ENCODE assay signal across 8 cellular contexts in genomic region chr5:180494510-180495181, GRCh38. TPM values are rescaled to one million over a fixed set of nuclear protein-coding genes. Genes with fewer than 3 reads are reported as not detected.
DNase-seq lines count a peak whose midpoint lies in the region; ATAC-seq and TF ChIP-seq lines count a peak whose summit lies in the region.

No MANE protein-coding gene starts in this region.

- no TSS peak for BruUV-seq in IMR-90 (replicated peaks; lab: Mats Ljungman, UMichigan)

- DNase-seq in GM03348 (ENCODE audit: low spot score) (peak; percentile 77), IMR-90 (no peak), erythroblast (lab: John Stamatoyannopoulos, UW) (peak; percentile 76 to 82), NCI-H524 treated with DMSO at 0.1 percent for 48 hours (lab: John Stamatoyannopoulos, UW) (no peak)
- peak; percentile 60 for DNase-seq in activated CD8-positive, alpha-beta memory T cell treated with anti-CD3 and anti-CD28 coated beads, Interleukin-2, amount 50 U/mL, for 4 hours
- peak in 1 of 2 donors; percentile 70 for DNase-seq in stimulated activated effector memory CD8-positive, alpha-beta T cell treated with anti-CD3 and anti-CD28 coated beads, Interleukin-12 subunit alpha, Interleukin-12 subunit beta, amount 100 ng/mL, for 72 hours (ENCODE audit: low spot score in 2 of 2)

- peak overlapping the region; percentile 16; the same call in 1 of the 2 replicates for H3K4ac ChIP-seq in IMR-90 (ENCODE audit: low read depth, low read length)

- peak overlapping the region; percentile 84 for H3K27ac ChIP-seq in IMR-90 (ENCODE audit: insufficient read depth, low read length)
- H3K27ac ChIP-seq in muscle layer of colon (ENCODE audit: low read depth, low read length) = peak overlapping the region; percentile 78

- H3K4me3 ChIP-seq in IMR-90 (ENCODE audit: insufficient read depth, low read depth, low read length) = peak overlapping the region; percentile 90
- peak overlapping the region; percentile 87 to 92 for H3K4me3 ChIP-seq in muscle layer of colon (ENCODE audit: low read depth in 1 of 2, low read length in 2 of 2)

- peak overlapping the region; percentile 90 for H3K4me3 Mint-ChIP-seq in stimulated activated effector memory CD8-positive, alpha-beta T cell treated with anti-CD3 and anti-CD28 coated beads, Interleukin-12 subunit alpha, Interleukin-12 subunit beta, amount 100 ng/mL, for 72 hours

- H3K56ac ChIP-seq in IMR-90 (ENCODE audit: extremely low read depth, insufficient read depth, low read length) = 0 out of 2 replicates have a peak overlapping the region, but pooled peaks have one; percentile 4

- WGBS in IMR-90 (ENCODE audit: extremely low coverage in 2 of 2, insufficient read length in 1 of 2), 2 experiments = 1% methylated on average over 16 of the region's 92 CpGs; no CpG with 5 or more reads in 1 of the 2 experiments

- H3K18ac ChIP-seq in IMR-90 (ENCODE audit: low read depth, low read length) = no peak overlapping the region; the same call in 1 of the 2 replicates

- H3K9me3 ChIP-seq in IMR-90 (ENCODE audit: control insufficient read depth, insufficient read depth, low read length) (no peaks in the 10 kb centered on the region), muscle layer of colon (ENCODE audit: low read length) (no peaks in the 10 kb centered on the region)

- no peak for TF ChIP-seq RAD21 in IMR-90 (IDR thresholded peaks at IDR 0.05; ENCODE audit: low read length)

- peak overlapping the region; percentile 35 for H2BK5ac ChIP-seq in IMR-90 (ENCODE audit: low read depth, low read length, poor library complexity, severe bottlenecking)

- H2AK5ac ChIP-seq in IMR-90 (ENCODE audit: low read depth, low read length) = no peak overlapping the region

- no peaks in the 10 kb centered on the region for H3K9me3 Mint-ChIP-seq in stimulated activated effector memory CD8-positive, alpha-beta T cell treated with anti-CD3 and anti-CD28 coated beads, Interleukin-12 subunit alpha, Interleukin-12 subunit beta, amount 100 ng/mL, for 72 hours

- H3K79me1 ChIP-seq in IMR-90 (ENCODE audit: low read depth in 1 of 2, low read length in 2 of 2) = peaks cover 17 to 37% of the 10 kb centered on the region in 2 experiments; a peak in 3 of 4 replicates

- H3K4me1 ChIP-seq in IMR-90 (ENCODE audit: control insufficient read depth, insufficient read depth, low read length) (peaks cover 7% of the 10 kb centered on the region), muscle layer of colon (ENCODE audit: insufficient read depth, low read length) (peaks cover 18% of the 10 kb centered on the region)

- in situ Hi-C loops in IMR-90 (cut with MboI; ENCODE audit: low sequenced_read_pairs) = no loop called here

- peak overlapping the region; percentile 97 for H2AFZ ChIP-seq in IMR-90 (replicated peaks; ENCODE audit: low read length, poor library complexity)

- no peak overlapping the region for H2BK20ac ChIP-seq in IMR-90 (ENCODE audit: low read depth, low read length)

- peaks cover 6% of the 10 kb centered on the region for H3K36me3 ChIP-seq in IMR-90 (ENCODE audit: control insufficient read depth, insufficient read depth, low read length)
- peaks cover 8% of the 10 kb centered on the region for H3K36me3 ChIP-seq in muscle layer of colon (ENCODE audit: insufficient read depth, low read length)

- no peak overlapping the region for H2BK120ac ChIP-seq in IMR-90 (ENCODE audit: low read depth, low read length)

- peak overlapping the region; percentile 76; the same call in 1 of the 2 replicates for H3K14ac ChIP-seq in IMR-90 (replicated peaks; ENCODE audit: low read depth, low read length)

- peak overlapping the region; percentile 81 for H3K4me2 ChIP-seq in IMR-90 (ENCODE audit: low read depth, low read length)

- dilution Hi-C loops in IMR-90 (cut with HindIII; ENCODE audit: low sequenced_read_pairs, unreplicated experiment) = no loop called here

- TF ChIP-seq POLR2A in IMR-90 (IDR thresholded peaks at IDR 0.05; ENCODE audit: low read depth, low read length) (no peak), erythroblast (IDR thresholded peaks at IDR 0.05; ENCODE audit: low read length) (peak; percentile 52)

- POLR2A ChIA-PET in IMR-90 (lab: Charles Lee; ENCODE audit: unreplicated experiment) = no interaction called here

- TF ChIP-seq CTCF in IMR-90 (conservative IDR thresholded peaks at IDR 0.05; ENCODE audit: low read depth, low read length) = 0 out of 2 replicates have a peak, but pooled peaks have one; percentile 2

- H4K8ac ChIP-seq in IMR-90 (ENCODE audit: low read depth in 2 of 2, low read length in 2 of 2) = peak overlapping the region in 1 of 2 experiments; percentile 60; a peak in 2 of 4 replicates

- peak overlapping the region; percentile 94 for H3K27ac Mint-ChIP-seq in stimulated activated effector memory CD8-positive, alpha-beta T cell treated with anti-CD3 and anti-CD28 coated beads, Interleukin-12 subunit alpha, Interleukin-12 subunit beta, amount 100 ng/mL, for 72 hours

- no peak overlapping the region for H2BK15ac ChIP-seq in IMR-90 (ENCODE audit: low read depth, low read length)

- peaks cover 24% of the 10 kb centered on the region; the same call in 1 of the 2 replicates for H4K20me1 ChIP-seq in IMR-90 (ENCODE audit: insufficient read depth, low read length)

- H3K9ac ChIP-seq in IMR-90 (ENCODE audit: low read depth, low read length) (peak overlapping the region; percentile 74), muscle layer of colon (ENCODE audit: low read length) (peak overlapping the region; percentile 57)

- intact Hi-C loops in IMR-90 (cut with micrococcal nuclease) = loop anchor here (2.0 kb wide), 2 partner anchors 62 to 112 kb away; no protein-coding TSS in a partner anchor

- 0 out of 2 replicates have a peak overlapping the region, but pooled peaks have one; percentile 19 for H4K5ac ChIP-seq in IMR-90 (ENCODE audit: low read depth, low read length)

- peaks cover 26% of the 10 kb centered on the region for H3K36me3 Mint-ChIP-seq in stimulated activated effector memory CD8-positive, alpha-beta T cell treated with anti-CD3 and anti-CD28 coated beads, Interleukin-12 subunit alpha, Interleukin-12 subunit beta, amount 100 ng/mL, for 72 hours

- peak overlapping the region; percentile 97 for H2AK9ac ChIP-seq in IMR-90 (replicated peaks; ENCODE audit: low read depth, low read length, poor library complexity)

- H3K27me3 ChIP-seq in IMR-90 (ENCODE audit: control insufficient read depth, insufficient read depth, low read length) (no peaks in the 10 kb centered on the region), muscle layer of colon (ENCODE audit: control insufficient read depth in 1 of 2, insufficient read depth in 2 of 2, low read length in 2 of 2) (no peaks in the 10 kb centered on the region)

- ATAC-seq in GM21529 (IDR thresholded peaks at IDR 0.05; ENCODE audit: unreplicated experiment) = peak; percentile 37
- peak; percentile 44 for ATAC-seq in IMR-90 (ENCODE audit: low read depth)
- peak; percentile 48 for ATAC-seq in stimulated activated effector memory CD8-positive, alpha-beta T cell treated with anti-CD3 and anti-CD28 coated beads, Interleukin-12 subunit alpha, Interleukin-12 subunit beta, amount 100 ng/mL, for 72 hours

- peak overlapping the region; percentile 21; the same call in 1 of the 2 replicates for H4K91ac ChIP-seq in IMR-90 (ENCODE audit: insufficient read depth, low read depth, low read length)

- peaks cover 39% of the 10 kb centered on the region for H3K4me1 Mint-ChIP-seq in stimulated activated effector memory CD8-positive, alpha-beta T cell treated with anti-CD3 and anti-CD28 coated beads, Interleukin-12 subunit alpha, Interleukin-12 subunit beta, amount 100 ng/mL, for 72 hours

- no peak overlapping the region for H3K23ac ChIP-seq in IMR-90 (ENCODE audit: low read depth, low read length)

- H3K9me1 ChIP-seq in IMR-90 (ENCODE audit: insufficient read depth, low read length) = peaks cover 7% of the 10 kb centered on the region

- CTCF ChIA-PET in IMR-90 (lab: Yijun Ruan, JAX) = no interaction called here

TF ChIP-seq in IMR-90, 13 proteins besides CTCF, POLR2A, EP300 and RAD21:
- TF ChIP-seq BHLHE40 (IDR thresholded peaks at IDR 0.05; ENCODE audit: low read depth, low read length) (no peak), FOS (IDR thresholded peaks at IDR 0.05; ENCODE audit: low read depth, low read length) (no peak), CHD1 (IDR thresholded peaks at IDR 0.05; ENCODE audit: low read depth, low read length) (no peak), USF2 (IDR thresholded peaks at IDR 0.05; ENCODE audit: low read depth, low read length) (no peak), MAZ (IDR thresholded peaks at IDR 0.05; ENCODE audit: borderline replicate concordance, low read depth, low read length) (0 out of 2 replicates have a peak, but pooled peaks have one; percentile 15), ELK1 (IDR thresholded peaks at IDR 0.05; ENCODE audit: borderline replicate concordance, low read depth, low read length) (no peak)

RNA-seq across cellular contexts. Expression of gene CNOT6, which starts 0.5 kb away (rescaled TPM):
- 10.8 and 14.2 TPM in 2 replicates for total RNA-seq in IMR-90 (2012; rRNA removed)
- polyA plus RNA-seq in IMR-90 (2012; rRNA removed) = 6.9 and 9.7 TPM in 2 replicates
- 1.8 and 6.5 TPM in 2 replicates for polyA plus RNA-seq in IMR-90 (2012; cell fraction: cytosol; rRNA removed)
- polyA plus RNA-seq in IMR-90 (2012; cell fraction: nucleus; rRNA removed; ENCODE audit: low replicate concordance) = 10.6 and 12.1 TPM in 2 replicates

Comparison
In these comparisons a context has a peak if more than half of its experiments do, and no peak if none do; other contexts are left out.
1. DNase-seq: peak in GM03348 (single experiment), activated CD8-positive, alpha-beta memory T cell treated with anti-CD3 and anti-CD28 coated beads, Interleukin-2, amount 50 U/mL, for 4 hours (single experiment) and erythroblast (2 of 2); none in IMR-90 (single experiment) and NCI-H524 treated with DMSO at 0.1 percent for 48 hours (single experiment).
2. Peak in every context shown above with its lines, with median percentiles within 50 percentile points of each other: ATAC-seq.